22 cellular contexts compared by ENCODE assay signal in genomic region chr3:39972508-39972907, GRCh38.
DNase-seq lines count a peak whose midpoint lies in the region; ATAC-seq, FAIRE-seq and TF ChIP-seq lines count a peak whose summit lies in the region.
"Had no signal": no experiment of that assay in that cellular context is flagged by ENCODE, and none has a peak within 500 bp of the region (broad histone marks: within the 10 kb centered on the region; RNA-seq: fewer than 3 reads in every experiment).

No MANE protein-coding gene starts in this region.

- intact Hi-C loops in pancreas (cut with DNase I): no loop called here

- FAIRE-seq in pancreas (lab: Jason Lieb, UNC): no peak
- FAIRE-seq: A204.1, D721Med, GM12892, H1 had no signal

- in situ Hi-C loops in KBM-7 (cut with MboI; ENCODE audit: low pct_unique_long_range_greater_than_20kb, low sequenced_read_pairs): no loop called here

- DNase-seq in NCI-H2171 treated with DMSO at 0.1 percent for 48 hours (lab: John Stamatoyannopoulos, UW) (peak; percentile 72), NCI-H2171 (lab: John Stamatoyannopoulos, UW) (no peak), cerebellum (ENCODE audit: low spot score) (peak; percentile 59), pancreas (no peak), COLO668 (lab: John Stamatoyannopoulos, UW; ENCODE audit: unreplicated experiment) (no peak), KBM-7 (no peak)
- DNase-seq: CD4-positive, CD25-positive, alpha-beta regulatory T cell; CD8-positive, alpha-beta T cell; DMS 273 treated with DMSO at 0.1 percent for 48 hours; DMS79; EL; GF-D8; GM23248; H7; HCEC 1CT had no signal

- peak; percentile 69 to 86 (median 76) for ATAC-seq in pancreas
- ATAC-seq: CD8-positive, alpha-beta T cell had no signal

- no peak for TF ChIP-seq CTCF in pancreas (IDR thresholded peaks at IDR 0.05)

- WGBS in pancreas, 2 donors: 40 to 54% methylated on average over 5 of the region's 5 CpGs

- no peaks in the 10 kb centered on the region for H3K9me3 ChIP-seq in pancreas
- H3K9me3 ChIP-seq: BLaER1 had no signal

- H3K36me3 ChIP-seq in pancreas: no peaks in the 10 kb centered on the region
- H3K36me3 ChIP-seq: BLaER1 had no signal

- no peak overlapping the region for H3K4me3 ChIP-seq in pancreas
- H3K4me3 ChIP-seq: BLaER1, GM23248 had no signal

- H3K4me1 ChIP-seq in pancreas: peaks cover 0 to 17% (median 15%) of the 10 kb centered on the region in 3 donors
- H3K4me1 ChIP-seq: BLaER1 had no signal

- H3K27ac ChIP-seq in pancreas: peak overlapping the region in 1 of 4 donors; percentile 22
- H3K27ac ChIP-seq: 22Rv1, BLaER1, C4-2B, GM23248 had no signal

- no peaks in the 10 kb centered on the region for H3K27me3 ChIP-seq in pancreas
- H3K27me3 ChIP-seq: BLaER1 had no signal

Comparison
In these comparisons a context has a peak if more than half of its experiments do, and no peak if none do; other contexts are left out.
1. DNase-seq: peak in NCI-H2171 treated with DMSO at 0.1 percent for 48 hours (single experiment) and cerebellum (single experiment); none in NCI-H2171 (single experiment), pancreas (0 of 6), COLO668 (single experiment) and KBM-7 (single experiment).